8 cellular contexts compared by ENCODE assay signal in the genomic region with DNA sequence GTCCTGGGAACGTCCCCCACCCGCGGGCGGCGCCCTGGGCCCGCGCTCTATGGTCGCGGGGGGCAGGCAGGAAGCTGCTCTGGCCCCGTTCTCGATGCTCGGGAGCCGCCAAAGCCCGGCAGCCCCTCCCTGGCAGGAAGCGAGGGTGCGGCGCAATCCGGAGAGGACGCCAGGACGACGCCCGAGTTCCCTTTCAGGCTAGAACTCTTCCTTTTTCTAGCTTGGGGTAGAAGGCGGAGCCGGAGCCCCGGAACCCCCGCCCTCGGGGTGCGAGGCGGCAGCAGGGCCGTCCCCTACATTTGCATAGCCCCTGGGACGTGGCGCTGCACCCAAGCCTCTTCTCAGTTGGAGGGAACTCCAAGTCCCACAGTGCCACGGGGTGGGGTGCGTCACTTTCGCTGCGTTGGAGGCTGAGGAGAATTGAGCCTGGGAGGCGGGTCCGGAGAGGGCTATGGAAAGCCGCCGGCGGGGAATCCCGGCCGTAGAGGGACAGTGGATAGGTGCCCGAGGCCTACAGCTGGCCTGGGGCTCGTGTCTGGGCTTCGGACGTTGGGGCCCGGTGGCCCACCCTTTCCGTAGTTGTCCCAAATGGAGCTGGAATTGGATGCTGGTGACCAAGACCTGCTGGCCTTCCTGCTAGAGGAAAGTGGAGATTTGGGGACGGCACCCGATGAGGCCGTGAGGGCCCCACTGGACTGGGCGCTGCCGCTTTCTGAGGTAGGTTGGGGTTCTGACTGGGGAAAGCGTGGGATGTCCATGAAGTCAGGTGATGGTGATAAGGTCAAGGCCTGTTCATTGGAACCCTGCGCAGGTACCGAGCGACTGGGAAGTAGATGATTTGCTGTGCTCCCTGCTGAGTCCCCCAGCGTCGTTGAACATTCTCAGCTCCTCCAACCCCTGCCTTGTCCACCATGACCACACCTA. TPM values are rescaled to one million over a fixed set of nuclear protein-coding genes. Genes with fewer than 3 reads are reported as not detected.
DNase-seq lines count a peak whose midpoint lies in the region; TF ChIP-seq lines count a peak whose summit lies in the region.

CREB3 (plus strand) TSS at position 482 of the 924 bp plus-strand sequence; CDS start at position 589, 107 bp downstream.
A gene with protein sequence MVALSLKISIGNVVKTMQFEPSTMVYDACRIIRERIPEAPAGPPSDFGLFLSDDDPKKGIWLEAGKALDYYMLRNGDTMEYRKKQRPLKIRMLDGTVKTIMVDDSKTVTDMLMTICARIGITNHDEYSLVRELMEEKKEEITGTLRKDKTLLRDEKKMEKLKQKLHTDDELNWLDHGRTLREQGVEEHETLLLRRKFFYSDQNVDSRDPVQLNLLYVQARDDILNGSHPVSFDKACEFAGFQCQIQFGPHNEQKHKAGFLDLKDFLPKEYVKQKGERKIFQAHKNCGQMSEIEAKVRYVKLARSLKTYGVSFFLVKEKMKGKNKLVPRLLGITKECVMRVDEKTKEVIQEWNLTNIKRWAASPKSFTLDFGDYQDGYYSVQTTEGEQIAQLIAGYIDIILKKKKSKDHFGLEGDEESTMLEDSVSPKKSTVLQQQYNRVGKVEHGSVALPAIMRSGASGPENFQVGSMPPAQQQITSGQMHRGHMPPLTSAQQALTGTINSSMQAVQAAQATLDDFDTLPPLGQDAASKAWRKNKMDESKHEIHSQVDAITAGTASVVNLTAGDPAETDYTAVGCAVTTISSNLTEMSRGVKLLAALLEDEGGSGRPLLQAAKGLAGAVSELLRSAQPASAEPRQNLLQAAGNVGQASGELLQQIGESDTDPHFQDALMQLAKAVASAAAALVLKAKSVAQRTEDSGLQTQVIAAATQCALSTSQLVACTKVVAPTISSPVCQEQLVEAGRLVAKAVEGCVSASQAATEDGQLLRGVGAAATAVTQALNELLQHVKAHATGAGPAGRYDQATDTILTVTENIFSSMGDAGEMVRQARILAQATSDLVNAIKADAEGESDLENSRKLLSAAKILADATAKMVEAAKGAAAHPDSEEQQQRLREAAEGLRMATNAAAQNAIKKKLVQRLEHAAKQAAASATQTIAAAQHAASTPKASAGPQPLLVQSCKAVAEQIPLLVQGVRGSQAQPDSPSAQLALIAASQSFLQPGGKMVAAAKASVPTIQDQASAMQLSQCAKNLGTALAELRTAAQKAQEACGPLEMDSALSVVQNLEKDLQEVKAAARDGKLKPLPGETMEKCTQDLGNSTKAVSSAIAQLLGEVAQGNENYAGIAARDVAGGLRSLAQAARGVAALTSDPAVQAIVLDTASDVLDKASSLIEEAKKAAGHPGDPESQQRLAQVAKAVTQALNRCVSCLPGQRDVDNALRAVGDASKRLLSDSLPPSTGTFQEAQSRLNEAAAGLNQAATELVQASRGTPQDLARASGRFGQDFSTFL (N-terminal part only) (minus strand): TSS at position 11 of the 924 bp plus-strand sequence. CDS start 6,501 bp downstream, outside the sequence.

- H3K4me1 ChIP-seq in MM.1S (ENCODE audit: low read length) (peaks cover 31% of the 10 kb centered on the region), stomach smooth muscle (ENCODE audit: control insufficient read depth, insufficient read depth, low read length) (peaks cover 54% of the 10 kb centered on the region)

- 0 out of 2 replicates have a peak, but pooled peaks cover 3% of the 10 kb centered on the region for H3K36me3 ChIP-seq in MM.1S (replicated peaks; ENCODE audit: insufficient read depth, low read length)
- H3K36me3 ChIP-seq in stomach smooth muscle (ENCODE audit: control insufficient read depth in 2 of 2, insufficient read depth in 2 of 2, low read length in 2 of 2): peaks cover 27 to 28% of the 10 kb centered on the region in 2 donors

- H3K27ac ChIP-seq in MM.1S (ENCODE audit: low read length): peak within 1 kb of the TSS; percentile 75; the same call in 1 of the 2 replicates
- peak within 1 kb of the TSS; percentile 99 for H3K27ac ChIP-seq in stomach smooth muscle (ENCODE audit: low read length)

- H3F3A ChIP-seq in MM.1S (ENCODE audit: insufficient read depth, low read length): peaks cover 31% of the 10 kb centered on the region; the same call in 1 of the 2 replicates

- peak within 1 kb of the TSS; percentile 86 for H2AFZ ChIP-seq in MM.1S (ENCODE audit: low read length)

- H3K27ac Mint-ChIP-seq in neural crest cell (ENCODE audit: unreplicated experiment): peak within 1 kb of the TSS; percentile 96

- H3K9ac ChIP-seq in MM.1S (ENCODE audit: low read length): peak within 1 kb of the TSS; percentile 78
- peak within 1 kb of the TSS; percentile 99 to 100 for H3K9ac ChIP-seq in stomach smooth muscle (ENCODE audit: low read length in 2 of 2)

- no peaks in the 10 kb centered on the region for H3K9me3 Mint-ChIP-seq in neural crest cell

- TF ChIP-seq CTCF in MM.1S (IDR thresholded peaks at IDR 0.05; ENCODE audit: low read length): peak; percentile 20; the same call in 1 of the 2 replicates
- TF ChIP-seq CTCF in neural crest cell (conservative IDR thresholded peaks at IDR 0.05): no peak

- H3K27me3 ChIP-seq in MM.1S (replicated peaks; ENCODE audit: insufficient read depth, low read length) (no peaks in the 10 kb centered on the region), stomach smooth muscle (ENCODE audit: control insufficient read depth in 1 of 2, insufficient read depth in 2 of 2, low read length in 2 of 2) (no peaks in the 10 kb centered on the region)

- peak; percentile 98 for DNase-seq in GDM1 (lab: John Stamatoyannopoulos, UW)
- peak; percentile 99 for DNase-seq in HCEC 1CT
- DNase-seq in MM.1S: peak; percentile 98
- DNase-seq in SIG-M5 (lab: John Stamatoyannopoulos, UW): peak; percentile 93
- DNase-seq in activated gamma-delta T cell (lab: John Stamatoyannopoulos, UW): peak; percentile 90
- peak; percentile 99 for DNase-seq in fibroblast of the conjunctiva (ENCODE audit: low read depth)
- peak; percentile 89 for DNase-seq in neural crest cell (ENCODE audit: low read depth, low spot score)

- no peaks in the 10 kb centered on the region for H4K20me1 ChIP-seq in MM.1S (ENCODE audit: insufficient read depth, low read length)

- H3K4me3 ChIP-seq in MM.1S (ENCODE audit: low read length): peak within 1 kb of the TSS; percentile 90
- peak within 1 kb of the TSS; percentile 95 for H3K4me3 ChIP-seq in stomach smooth muscle (ENCODE audit: low read length in 2 of 2)

- H3K4me2 ChIP-seq in MM.1S (ENCODE audit: low read depth, low read length): peak within 1 kb of the TSS; percentile 94

- peaks cover 23% of the 10 kb centered on the region for H3K4me1 Mint-ChIP-seq in neural crest cell

- H3K9me3 ChIP-seq in MM.1S (replicated peaks; ENCODE audit: insufficient read depth, low read length) (no peaks in the 10 kb centered on the region), stomach smooth muscle (ENCODE audit: control insufficient read depth in 2 of 2, low read length in 2 of 2) (no peaks in the 10 kb centered on the region)

- no peaks in the 10 kb centered on the region for H3K9me2 ChIP-seq in MM.1S (replicated peaks; ENCODE audit: insufficient read depth, low read length)

- H3K79me2 ChIP-seq in MM.1S (ENCODE audit: low read length): peaks cover 67% of the 10 kb centered on the region

- peaks cover 3% of the 10 kb centered on the region for H3K36me3 Mint-ChIP-seq in neural crest cell (ENCODE audit: low read depth)

- peak within 1 kb of the TSS; percentile 99 for H3K4me3 Mint-ChIP-seq in neural crest cell

- no peaks in the 10 kb centered on the region for H3K27me3 Mint-ChIP-seq in neural crest cell (ENCODE audit: low read depth)

RNA-seq across cellular contexts. Expression of gene CREB3, which starts in this region (rescaled TPM):
- 35.3 and 35.9 TPM in 2 replicates for total RNA-seq in neural crest cell

RNA-seq across cellular contexts. Expression of the second gene that starts in this region (rescaled TPM):
- 123 and 141 TPM in 2 replicates for total RNA-seq in neural crest cell

Comparison
In these comparisons a context has a peak if more than half of its experiments do, and no peak if none do; other contexts are left out.
1. Peak in every context shown above with its lines: DNase-seq, H3K4me3 ChIP-seq and H3K27ac ChIP-seq.